Comparison of ENCODE assay signal across 23 cellular contexts in genomic region chr7:42832672-42833071, GRCh38.
DNase-seq lines count a peak whose midpoint lies in the region; ATAC-seq, FAIRE-seq and TF ChIP-seq lines count a peak whose summit lies in the region.
"Had no signal": no experiment of that assay in that cellular context is flagged by ENCODE, and none has a peak within 500 bp of the region (broad histone marks: within the 10 kb centered on the region; RNA-seq: fewer than 3 reads in every experiment).

No MANE protein-coding gene starts in this region.

- H2AFZ ChIP-seq in MM.1S (ENCODE audit: low read length): no peak overlapping the region
- H2AFZ ChIP-seq: hepatocyte had no signal

- H3K27me3 ChIP-seq in MM.1S (replicated peaks; ENCODE audit: insufficient read depth, low read length) (no peaks in the 10 kb centered on the region), bronchial epithelial cell (ENCODE audit: control insufficient read depth, insufficient read depth, low read length) (no peaks in the 10 kb centered on the region), lower lobe of right lung (ENCODE audit: low read depth) (no peaks in the 10 kb centered on the region), uterus (no peaks in the 10 kb centered on the region), WERI-Rb-1 (ENCODE audit: insufficient read depth, low read depth, severe bottlenecking) (peaks cover 56% of the 10 kb centered on the region)
- H3K27me3 ChIP-seq: esophagus muscularis mucosa, right atrium auricular region had no signal

- H3K27ac ChIP-seq in MM.1S (ENCODE audit: low read length) (no peak overlapping the region), lower lobe of right lung (no peak overlapping the region), uterus (peak overlapping the region; percentile 58 to 68), WERI-Rb-1 (no peak overlapping the region)
- H3K27ac ChIP-seq: hepatocyte, right atrium auricular region had no signal

- peaks cover 12% of the 10 kb centered on the region for H3K4me1 ChIP-seq in MM.1S (ENCODE audit: low read length)
- peaks cover 23% of the 10 kb centered on the region for H3K4me1 ChIP-seq in lower lobe of right lung
- peaks cover 0 to 9% of the 10 kb centered on the region in 2 donors for H3K4me1 ChIP-seq in uterus
- H3K4me1 ChIP-seq: Caco-2 had no signal

- no peak overlapping the region for H3K4me3 ChIP-seq in MM.1S (ENCODE audit: low read length)
- H3K4me3 ChIP-seq in bronchial epithelial cell (ENCODE audit: low read depth, low read length): no peak overlapping the region
- H3K4me3 ChIP-seq in lower lobe of right lung: no peak overlapping the region
- H3K4me3 ChIP-seq in uterus: no peak overlapping the region
- H3K4me3 ChIP-seq in WERI-Rb-1 (ENCODE audit: low read depth, low read length): no peak overlapping the region
- H3K4me3 ChIP-seq: hepatocyte, right atrium auricular region had no signal

- TF ChIP-seq CTCF in MM.1S (IDR thresholded peaks at IDR 0.05; ENCODE audit: low read length) (no peak), bronchial epithelial cell (IDR thresholded peaks at IDR 0.05; ENCODE audit: insufficient read depth, low read length, severe bottlenecking) (no peak), lower lobe of right lung (IDR thresholded peaks at IDR 0.05) (no peak), uterus (IDR thresholded peaks at IDR 0.05) (no peak), WERI-Rb-1 (IDR thresholded peaks at IDR 0.05; ENCODE audit: low read depth, low read length) (no peak)

- FAIRE-seq in bronchial epithelial cell (lab: Jason Lieb, UNC): no peak
- FAIRE-seq: frontal cortex, small intestine had no signal

- no peak overlapping the region for H3K27ac Mint-ChIP-seq in activated naive CD8-positive, alpha-beta T cell treated with anti-CD3 and anti-CD28 coated beads, Interleukin-2, amount 50 U/mL, for 24 hours

- H3K9me2 ChIP-seq in MM.1S (replicated peaks; ENCODE audit: insufficient read depth, low read length): no peaks in the 10 kb centered on the region

- no peaks in the 10 kb centered on the region for H4K20me1 ChIP-seq in MM.1S (ENCODE audit: insufficient read depth, low read length)

- H3K4me3 Mint-ChIP-seq in activated naive CD8-positive, alpha-beta T cell treated with anti-CD3 and anti-CD28 coated beads, Interleukin-2, amount 50 U/mL, for 24 hours: no peak overlapping the region
- H3K4me3 Mint-ChIP-seq: stimulated activated naive B cell treated with anti-CD40 and anti-IgM and Interleukin-4, amounts not matched to agents 10 μg/mL and 1 μg/mL and 100 μg/mL, for 72 hours had no signal

- intact Hi-C loops in lower lobe of right lung (cut with DNase I) (loop anchor here (10.0 kb wide), 1 partner anchor 888 kb away; no protein-coding TSS in a partner anchor), uterus (cut with DNase I; ENCODE audit: low total_unique reads) (loop anchor here (10.0 kb wide), 1 partner anchor 888 kb away; no protein-coding TSS in a partner anchor)

- H3K9me3 Mint-ChIP-seq in activated naive CD8-positive, alpha-beta T cell treated with anti-CD3 and anti-CD28 coated beads, Interleukin-2, amount 50 U/mL, for 24 hours: no peaks in the 10 kb centered on the region
- H3K9me3 Mint-ChIP-seq: stimulated activated naive B cell treated with anti-CD40 and anti-IgM and Interleukin-4, amounts not matched to agents 10 μg/mL and 1 μg/mL and 100 μg/mL, for 72 hours had no signal

- no peaks in the 10 kb centered on the region for H3K79me2 ChIP-seq in MM.1S (ENCODE audit: low read length)
- H3K79me2 ChIP-seq: hepatocyte had no signal

- H3K36me3 ChIP-seq in MM.1S (replicated peaks; ENCODE audit: insufficient read depth, low read length) (no peaks in the 10 kb centered on the region), bronchial epithelial cell (ENCODE audit: control insufficient read depth, insufficient read depth, low read length) (no peaks in the 10 kb centered on the region), lower lobe of right lung (no peaks in the 10 kb centered on the region), uterus (no peaks in the 10 kb centered on the region), WERI-Rb-1 (no peaks in the 10 kb centered on the region)
- H3K36me3 ChIP-seq: esophagus muscularis mucosa, right atrium auricular region had no signal

- peaks cover 23% of the 10 kb centered on the region for H3K27me3 Mint-ChIP-seq in activated naive CD8-positive, alpha-beta T cell treated with anti-CD3 and anti-CD28 coated beads, Interleukin-2, amount 50 U/mL, for 24 hours

- H3K4me2 ChIP-seq in MM.1S (ENCODE audit: low read depth, low read length): 0 out of 2 replicates have a peak overlapping the region, but pooled peaks have one; percentile 9

- no peaks in the 10 kb centered on the region for H3K4me1 Mint-ChIP-seq in activated naive CD8-positive, alpha-beta T cell treated with anti-CD3 and anti-CD28 coated beads, Interleukin-2, amount 50 U/mL, for 24 hours
- H3K4me1 Mint-ChIP-seq: stimulated activated naive B cell treated with anti-CD40 and anti-IgM and Interleukin-4, amounts not matched to agents 10 μg/mL and 1 μg/mL and 100 μg/mL, for 72 hours had no signal

- peak; percentile 63 to 82 for ATAC-seq in lower lobe of right lung
- ATAC-seq in activated naive CD8-positive, alpha-beta T cell treated with anti-CD3 and anti-CD28 coated beads, Interleukin-2, amount 50 U/mL, for 24 hours: no peak
- ATAC-seq: activated CD4-positive, CD25-positive, alpha-beta regulatory T cell treated with anti-CD3 and anti-CD28 coated beads, Interleukin-2, amount 50 U/mL, for 24 hours; stimulated activated naive B cell treated with anti-CD40 and anti-IgM and Interleukin-4, amounts not matched to agents 10 μg/mL and 1 μg/mL and 100 μg/mL, for 72 hours had no signal

- H3K9me3 ChIP-seq in MM.1S (replicated peaks; ENCODE audit: insufficient read depth, low read length) (no peaks in the 10 kb centered on the region), lower lobe of right lung (no peaks in the 10 kb centered on the region), uterus (no peaks in the 10 kb centered on the region), WERI-Rb-1 (ENCODE audit: severe bottlenecking) (no peaks in the 10 kb centered on the region)
- H3K9me3 ChIP-seq: Caco-2, esophagus muscularis mucosa, right atrium auricular region had no signal

- H3K9ac ChIP-seq in MM.1S (ENCODE audit: low read length): no peak overlapping the region

- no peaks in the 10 kb centered on the region for H3K36me3 Mint-ChIP-seq in activated naive CD8-positive, alpha-beta T cell treated with anti-CD3 and anti-CD28 coated beads, Interleukin-2, amount 50 U/mL, for 24 hours (ENCODE audit: low read depth)
- H3K36me3 Mint-ChIP-seq: stimulated activated naive B cell treated with anti-CD40 and anti-IgM and Interleukin-4, amounts not matched to agents 10 μg/mL and 1 μg/mL and 100 μg/mL, for 72 hours had no signal

- no peak for TF ChIP-seq POLR2A in uterus (IDR thresholded peaks at IDR 0.05)

- H3F3A ChIP-seq in MM.1S (ENCODE audit: insufficient read depth, low read length): no peaks in the 10 kb centered on the region

- no peak for DNase-seq in MM.1S
- peak; percentile 24 for DNase-seq in bronchial epithelial cell (ENCODE audit: low read depth)
- no peak for DNase-seq in lower lobe of right lung
- DNase-seq in uterus: no peak
- DNase-seq in WERI-Rb-1: no peak
- no peak for DNase-seq in activated CD4-positive, CD25-positive, alpha-beta regulatory T cell (lab: John Stamatoyannopoulos, UW)
- DNase-seq in activated naive CD8-positive, alpha-beta T cell treated with anti-CD3 and anti-CD28 coated beads, Interleukin-2, amount 50 U/mL, for 24 hours: no peak
- DNase-seq: activated CD4-positive, alpha-beta T cell treated with anti-CD3 and anti-CD28 coated beads, Interleukin-2, amount 50 U/mL, for 4 hours; activated T-cell treated with anti-CD3 and anti-CD28 coated beads, Interleukin-2, amount 50 U/mL, for 48 hours; C1 segment of cervical spinal cord; Caco-2; central memory CD4-positive, alpha-beta T cell; DMS79 treated with DMSO at 0.1 percent for 48 hours; GDM1; NCI-H1048; posterior cingulate gyrus; small intestine; stimulated activated naive B cell treated with anti-CD40 and anti-IgM and Interleukin-4, amounts not matched to agents 10 μg/mL and 1 μg/mL and 100 μg/mL, for 72 hours had no signal

Comparison
In these comparisons a context has a peak if more than half of its experiments do, and no peak if none do; other contexts are left out.
1. H3K27ac ChIP-seq: peak in uterus (2 of 2); none in MM.1S (single experiment), lower lobe of right lung (single experiment) and WERI-Rb-1 (single experiment).